Comparison of ENCODE assay signal across 14 cellular contexts in genomic region chr2:88181511-88181910, GRCh38. TPM values are rescaled to one million over a fixed set of nuclear protein-coding genes. Genes with fewer than 3 reads are reported as not detected.
DNase-seq lines count a peak whose midpoint lies in the region; ATAC-seq, FAIRE-seq and TF ChIP-seq lines count a peak whose summit lies in the region.
"Had no signal": no experiment of that assay in that cellular context is flagged by ENCODE, and none has a peak within 500 bp of the region (broad histone marks: within the 10 kb centered on the region; RNA-seq: fewer than 3 reads in every experiment).

No MANE protein-coding gene starts in this region.

- peaks cover 0 to 4% (median 0%) of the 10 kb centered on the region in 7 donors for H3K9me3 Mint-ChIP-seq in CD4-positive, CD25-positive, alpha-beta regulatory T cell
- no peaks in the 10 kb centered on the region for H3K9me3 Mint-ChIP-seq in astrocyte (ENCODE audit: unreplicated experiment)

- H2AFZ ChIP-seq in astrocyte (ENCODE audit: low read depth, low read length): no peak overlapping the region

- peak in 1 of 3 donors; percentile 15 for DNase-seq in CD4-positive, CD25-positive, alpha-beta regulatory T cell
- DNase-seq in LHCN-M2 (ENCODE audit: low read depth) (peak; percentile 66), astrocyte (ENCODE audit: low read depth) (peak; percentile 29), kidney tubule cell (ENCODE audit: low spot score) (peak; percentile 68), left colon (no peak), BE2C (no peak), frontal cortex (ENCODE audit: low spot score in 2 of 2) (no peak), NCI-H510A treated with DMSO at 0.1 percent for 48 hours (lab: John Stamatoyannopoulos, UW) (no peak)
- DNase-seq: activated CD4-positive, CD25-positive, alpha-beta regulatory T cell treated with anti-CD3 and anti-CD28 coated beads, Interleukin-2, amount 50 U/mL, for 72 hours; amniotic stem cell; DMS 273 treated with DMSO at 0.1 percent for 48 hours; NCI-H2227 treated with DMSO at 0.1 percent for 48 hours; spleen had no signal

- ATAC-seq in CD4-positive, CD25-positive, alpha-beta regulatory T cell (ENCODE audit: low read depth in 2 of 2): no peak
- no peak for ATAC-seq in left colon

- H3K27ac ChIP-seq in CD4-positive, CD25-positive, alpha-beta regulatory T cell (ENCODE audit: insufficient read depth, low read length, poor library complexity, severe bottlenecking): no peak overlapping the region
- H3K27ac ChIP-seq in astrocyte (ENCODE audit: low read depth, low read length): no peak overlapping the region
- H3K27ac ChIP-seq: spleen had no signal

- H3K9me3 ChIP-seq in CD4-positive, CD25-positive, alpha-beta regulatory T cell (ENCODE audit: control insufficient read depth in 2 of 2, low read length in 2 of 2): no peaks in the 10 kb centered on the region
- no peaks in the 10 kb centered on the region for H3K9me3 ChIP-seq in astrocyte (ENCODE audit: insufficient read depth, low read depth, low read length)
- H3K9me3 ChIP-seq in BE2C: no peaks in the 10 kb centered on the region
- H3K9me3 ChIP-seq: MG63, spleen had no signal

- no peaks in the 10 kb centered on the region for H3K27me3 ChIP-seq in CD4-positive, CD25-positive, alpha-beta regulatory T cell (ENCODE audit: control insufficient read depth, insufficient read depth, low read length)
- H3K27me3 ChIP-seq in astrocyte (ENCODE audit: insufficient read depth, low read length): no peaks in the 10 kb centered on the region
- H3K27me3 ChIP-seq in BE2C: no peaks in the 10 kb centered on the region
- H3K27me3 ChIP-seq: MG63 had no signal

- no peaks in the 10 kb centered on the region for H3K36me3 ChIP-seq in CD4-positive, CD25-positive, alpha-beta regulatory T cell (ENCODE audit: control insufficient read depth, insufficient read depth, low read length)
- no peaks in the 10 kb centered on the region for H3K36me3 ChIP-seq in astrocyte (ENCODE audit: insufficient read depth, low read length)
- no peaks in the 10 kb centered on the region for H3K36me3 ChIP-seq in BE2C
- H3K36me3 ChIP-seq: MG63 had no signal

- peaks cover 6% of the 10 kb centered on the region for H3K27me3 Mint-ChIP-seq in CD4-positive, CD25-positive, alpha-beta regulatory T cell
- peaks cover 3% of the 10 kb centered on the region for H3K27me3 Mint-ChIP-seq in astrocyte (ENCODE audit: low read depth, unreplicated experiment)

- intact Hi-C loops in left colon (cut with DNase I, micrococcal nuclease): no loop called here

- FAIRE-seq in astrocyte (lab: Jason Lieb, UNC) (no peak), frontal cortex (lab: Jason Lieb, UNC) (no peak)

- no peaks in the 10 kb centered on the region for H3K79me2 ChIP-seq in astrocyte (ENCODE audit: insufficient read depth, low read length)

- peaks cover 6 to 21% (median 16%) of the 10 kb centered on the region in 4 donors for H3K4me1 Mint-ChIP-seq in CD4-positive, CD25-positive, alpha-beta regulatory T cell
- peaks cover 22% of the 10 kb centered on the region for H3K4me1 Mint-ChIP-seq in astrocyte (ENCODE audit: low read depth, unreplicated experiment)

- H3K4me3 Mint-ChIP-seq in CD4-positive, CD25-positive, alpha-beta regulatory T cell: peak overlapping the region in 1 of 4 donors; percentile 41
- no peak overlapping the region for H3K4me3 Mint-ChIP-seq in astrocyte (ENCODE audit: unreplicated experiment)

- peak overlapping the region; percentile 80 to 94 (median 88) for H3K27ac Mint-ChIP-seq in CD4-positive, CD25-positive, alpha-beta regulatory T cell
- H3K27ac Mint-ChIP-seq in astrocyte (ENCODE audit: unreplicated experiment): peak overlapping the region; percentile 50

- no peaks in the 10 kb centered on the region for H4K20me1 ChIP-seq in astrocyte (ENCODE audit: insufficient read depth, low read length)

- no peak overlapping the region for H3K9ac ChIP-seq in astrocyte (ENCODE audit: low read length)

- peaks cover 7% of the 10 kb centered on the region for H3K4me1 ChIP-seq in CD4-positive, CD25-positive, alpha-beta regulatory T cell (ENCODE audit: control insufficient read depth, insufficient read depth, low read length, poor library complexity, severe bottlenecking)
- H3K4me1 ChIP-seq in astrocyte (ENCODE audit: insufficient read depth, low read length) (peaks cover 6% of the 10 kb centered on the region), BE2C (no peaks in the 10 kb centered on the region)

- H3K36me3 Mint-ChIP-seq in CD4-positive, CD25-positive, alpha-beta regulatory T cell: no peaks in the 10 kb centered on the region
- peaks cover 7% of the 10 kb centered on the region for H3K36me3 Mint-ChIP-seq in astrocyte (ENCODE audit: low read depth, unreplicated experiment)

- TF ChIP-seq CTCF in astrocyte (IDR thresholded peaks at IDR 0.05; ENCODE audit: insufficient read depth, low read depth, low read length) (no peak), BE2C (IDR thresholded peaks at IDR 0.05; ENCODE audit: low read depth, low read length) (no peak)

- H3K4me2 ChIP-seq in astrocyte (ENCODE audit: low read length): no peak overlapping the region

- no peak overlapping the region for H3K4me3 ChIP-seq in CD4-positive, CD25-positive, alpha-beta regulatory T cell (ENCODE audit: low read depth, low read length)
- H3K4me3 ChIP-seq in astrocyte (ENCODE audit: insufficient read depth, low read depth, low read length) (no peak overlapping the region), BE2C (ENCODE audit: low read depth, low read length) (no peak overlapping the region)
- H3K4me3 ChIP-seq: MG63, spleen had no signal

RNA-seq across cellular contexts. Expression of gene THNSL2, which starts 11.4 kb away (rescaled TPM):
- 0.64 TPM for total RNA-seq in CD4-positive, CD25-positive, alpha-beta regulatory T cell
- under 1 TPM; 0.51 to 0.80 (median 0.54) TPM for polyA plus RNA-seq in CD4-positive, CD25-positive, alpha-beta regulatory T cell
- total RNA-seq in LHCN-M2 (2014; rRNA removed) (3.5 and 6.1 TPM in 2 replicates), astrocyte (14.5 and 16.4 TPM in 2 replicates), left colon (10 to 100 TPM; 10.5 to 18.8 TPM), frontal cortex (2.0 TPM)
- polyA plus RNA-seq in LHCN-M2 (2012): 14.2 TPM
- 3.1 TPM for polyA plus RNA-seq in BE2C (2012; ENCODE audit: insufficient read depth, insufficient read length, low read depth)

RNA-seq across cellular contexts. Expression of gene FABP1, which starts 53.6 kb away (rescaled TPM):
- not detected for total RNA-seq in CD4-positive, CD25-positive, alpha-beta regulatory T cell
- not detected for polyA plus RNA-seq in CD4-positive, CD25-positive, alpha-beta regulatory T cell
- total RNA-seq in LHCN-M2 (2014; rRNA removed) (not detected in 2 replicates), astrocyte (not detected in 2 replicates), left colon (1,000 to 10,000 TPM; 2,293 to 3,160 TPM), frontal cortex (not detected)
- not detected for polyA plus RNA-seq in LHCN-M2 (2012)
- polyA plus RNA-seq in BE2C (2012; ENCODE audit: insufficient read depth, insufficient read length, low read depth): not detected
- total RNA-seq: spleen had no signal

Comparison
In these comparisons a context has a peak if more than half of its experiments do, and no peak if none do; other contexts are left out.
1. DNase-seq: peak in LHCN-M2 (single experiment), astrocyte (single experiment) and kidney tubule cell (single experiment); none in left colon (0 of 2), BE2C (single experiment), frontal cortex (0 of 2) and NCI-H510A treated with DMSO at 0.1 percent for 48 hours (single experiment).
2. RNA of gene FABP1, which starts 53.6 kb away (total RNA-seq): 2,293 to 3,160 TPM in left colon; not detected in CD4-positive, CD25-positive, alpha-beta regulatory T cell (single experiment), not detected in LHCN-M2, not detected in astrocyte and not detected in frontal cortex (single experiment); every median in the first group is over 1,000 times any median in the second.